Comparison of ENCODE assay signal across 14 cellular contexts in genomic region chr1:47031059-47031458, GRCh38. TPM values are rescaled to one million over a fixed set of nuclear protein-coding genes. Genes with fewer than 3 reads are reported as not detected.
DNase-seq lines count a peak whose midpoint lies in the region; ATAC-seq, FAIRE-seq and TF ChIP-seq lines count a peak whose summit lies in the region.
"Had no signal": no experiment of that assay in that cellular context is flagged by ENCODE, and none has a peak within 500 bp of the region (broad histone marks: within the 10 kb centered on the region; RNA-seq: fewer than 3 reads in every experiment).

No MANE protein-coding gene starts in this region.

- 4 to 30% (median 7%) methylated on average over 3 of the region's 3 CpGs for WGBS in small intestine, 3 donors

- H3K27ac Mint-ChIP-seq in activated naive CD4-positive, alpha-beta T cell treated with anti-CD3 and anti-CD28 coated beads for 36 hours = no peak overlapping the region
- H3K27ac Mint-ChIP-seq: GM23338; memory B cell; stimulated activated effector memory CD8-positive, alpha-beta T cell treated with anti-CD3 and anti-CD28 coated beads, Interleukin-12 subunit alpha, Interleukin-12 subunit beta, amount 100 ng/mL, for 72 hours had no signal

- CTCF ChIA-PET in activated naive CD4-positive, alpha-beta T cell treated with anti-CD3 and anti-CD28 coated beads for 36 hours (lab: Charles Lee) = no interaction called here

- H3K27ac ChIP-seq in left ventricle myocardium inferior (replicated peaks) = peak overlapping the region; percentile 74
- H3K27ac ChIP-seq in small intestine (ENCODE audit: low read depth in 1 of 2, low read length in 1 of 2) = no peak overlapping the region

- TF ChIP-seq CTCF in astrocyte of the spinal cord (IDR thresholded peaks at IDR 0.05; ENCODE audit: low read depth, low read length) (no peak), left ventricle myocardium inferior (IDR thresholded peaks at IDR 0.05; ENCODE audit: borderline replicate concordance) (no peak)

- H3K36me3 Mint-ChIP-seq in activated naive CD4-positive, alpha-beta T cell treated with anti-CD3 and anti-CD28 coated beads for 36 hours (ENCODE audit: low read depth) = no peaks in the 10 kb centered on the region
- H3K36me3 Mint-ChIP-seq: memory B cell; stimulated activated effector memory CD8-positive, alpha-beta T cell treated with anti-CD3 and anti-CD28 coated beads, Interleukin-12 subunit alpha, Interleukin-12 subunit beta, amount 100 ng/mL, for 72 hours had no signal

- no peaks in the 10 kb centered on the region for H3K36me3 ChIP-seq in left ventricle myocardium inferior
- H3K36me3 ChIP-seq in small intestine (ENCODE audit: control insufficient read depth in 2 of 2, insufficient read depth in 2 of 2, low read length in 2 of 2) = no peaks in the 10 kb centered on the region

- in situ Hi-C loops in astrocyte of the spinal cord (cut with HindIII; ENCODE audit: low sequenced_read_pairs) = no loop called here

- no peak overlapping the region for H3K4me3 ChIP-seq in astrocyte of the spinal cord (ENCODE audit: low read depth, low read length)
- H3K4me3 ChIP-seq in left ventricle myocardium inferior = no peak overlapping the region
- H3K4me3 ChIP-seq in small intestine (ENCODE audit: low read depth in 1 of 2, low read length in 2 of 2) = no peak overlapping the region
- H3K4me3 ChIP-seq: GM23338 had no signal

- peaks cover 21% of the 10 kb centered on the region for H3K27me3 Mint-ChIP-seq in activated naive CD4-positive, alpha-beta T cell treated with anti-CD3 and anti-CD28 coated beads for 36 hours (ENCODE audit: low read depth)

- peaks cover 7% of the 10 kb centered on the region for H3K27me3 ChIP-seq in left ventricle myocardium inferior (ENCODE audit: low read depth)
- no peaks in the 10 kb centered on the region for H3K27me3 ChIP-seq in small intestine (ENCODE audit: control insufficient read depth in 2 of 2, insufficient read depth in 2 of 2, low read length in 2 of 2)

- H3K4me1 ChIP-seq in left ventricle myocardium inferior (peaks cover 36% of the 10 kb centered on the region), small intestine (ENCODE audit: control insufficient read depth in 2 of 2, insufficient read depth in 1 of 2, low read depth in 1 of 2, low read length in 1 of 2) (no peaks in the 10 kb centered on the region)

- no peak for FAIRE-seq in small intestine (lab: Jason Lieb, UNC)

- no peak overlapping the region for H3K4me3 Mint-ChIP-seq in activated naive CD4-positive, alpha-beta T cell treated with anti-CD3 and anti-CD28 coated beads for 36 hours
- H3K4me3 Mint-ChIP-seq: GM23338; memory B cell; stimulated activated effector memory CD8-positive, alpha-beta T cell treated with anti-CD3 and anti-CD28 coated beads, Interleukin-12 subunit alpha, Interleukin-12 subunit beta, amount 100 ng/mL, for 72 hours had no signal

- no peaks in the 10 kb centered on the region for H3K4me1 Mint-ChIP-seq in activated naive CD4-positive, alpha-beta T cell treated with anti-CD3 and anti-CD28 coated beads for 36 hours (ENCODE audit: low read depth)
- H3K4me1 Mint-ChIP-seq: memory B cell; stimulated activated effector memory CD8-positive, alpha-beta T cell treated with anti-CD3 and anti-CD28 coated beads, Interleukin-12 subunit alpha, Interleukin-12 subunit beta, amount 100 ng/mL, for 72 hours had no signal

- DNase-seq in HT1080 (ENCODE audit: low read depth) = peak; percentile 62
- peak; percentile 82 for DNase-seq in astrocyte of the spinal cord (ENCODE audit: low read depth, low spot score)
- DNase-seq in left ventricle myocardium inferior = no peak
- peak; percentile 28 for DNase-seq in small intestine
- no peak for DNase-seq in activated naive CD4-positive, alpha-beta T cell treated with anti-CD3 and anti-CD28 coated beads, Interleukin-2, amount 50 U/mL, for 16 hours
- DNase-seq in activated naive CD4-positive, alpha-beta T cell treated with anti-CD3 and anti-CD28 coated beads for 36 hours = no peak
- DNase-seq: activated T-cell treated with anti-CD3 and anti-CD28 coated beads, Interleukin-2, amount 50 U/mL, for 48 hours; DMS 273 treated with DMSO at 0.1 percent for 48 hours; stimulated activated CD4-positive, alpha-beta T cell treated with anti-CD3 and anti-CD28 coated beads, Interleukin-12 subunit alpha, Interleukin-12 subunit beta, amount 100 ng/mL, for 4 hours had no signal

- no peaks in the 10 kb centered on the region for H3K9me3 Mint-ChIP-seq in activated naive CD4-positive, alpha-beta T cell treated with anti-CD3 and anti-CD28 coated beads for 36 hours
- H3K9me3 Mint-ChIP-seq: GM23338; memory B cell; stimulated activated effector memory CD8-positive, alpha-beta T cell treated with anti-CD3 and anti-CD28 coated beads, Interleukin-12 subunit alpha, Interleukin-12 subunit beta, amount 100 ng/mL, for 72 hours had no signal

- H3K9me3 ChIP-seq in left ventricle myocardium inferior (replicated peaks) = no peaks in the 10 kb centered on the region
- no peaks in the 10 kb centered on the region for H3K9me3 ChIP-seq in small intestine (ENCODE audit: control insufficient read depth, low read depth)

- intact Hi-C loops in left ventricle myocardium inferior (cut with micrococcal nuclease) = no loop called here
- intact Hi-C loops in activated naive CD4-positive, alpha-beta T cell treated with anti-CD3 and anti-CD28 coated beads for 36 hours (cut with micrococcal nuclease) = no loop called here

- ATAC-seq in GM21619 (IDR thresholded peaks at IDR 0.05; ENCODE audit: unreplicated experiment) (no peak), GM19351 (IDR thresholded peaks at IDR 0.05; ENCODE audit: unreplicated experiment) (no peak)
- ATAC-seq: GM23338; stimulated activated effector memory CD8-positive, alpha-beta T cell treated with anti-CD3 and anti-CD28 coated beads, Interleukin-12 subunit alpha, Interleukin-12 subunit beta, amount 100 ng/mL, for 72 hours had no signal

RNA-seq across cellular contexts. Expression of gene CYP4X1, which starts 7.6 kb away (rescaled TPM):
- 0.03 TPM in 2 replicates for total RNA-seq in HT1080 (2014; rRNA removed; shearing (Covaris generic))
- polyA plus RNA-seq in HT1080 (2015; cell fraction: cytosol; rRNA removed) = not detected in 2 replicates
- polyA plus RNA-seq in HT1080 (2015; cell fraction: nucleus; rRNA removed) = not detected in 2 replicates
- 2.1 TPM for total RNA-seq in left ventricle myocardium inferior
- polyA plus RNA-seq in small intestine = 1 to 10 TPM in 1 of 3 donors, under 1 TPM in 1, not detected in 1; 0.67 to 5.5 TPM
- total RNA-seq in activated naive CD4-positive, alpha-beta T cell treated with anti-CD3 and anti-CD28 coated beads for 36 hours = not detected

RNA-seq across cellular contexts. Expression of gene CYP4Z1, which starts 36.0 kb away (rescaled TPM):
- not detected in 2 replicates for total RNA-seq in HT1080 (2014; rRNA removed; shearing (Covaris generic))
- not detected in 2 replicates for polyA plus RNA-seq in HT1080 (2015; cell fraction: cytosol; rRNA removed)
- polyA plus RNA-seq in HT1080 (2015; cell fraction: nucleus; rRNA removed) = not detected in 2 replicates
- total RNA-seq in left ventricle myocardium inferior = 0.71 TPM
- polyA plus RNA-seq in small intestine = under 1 TPM in 1 of 3 donors, not detected in 2; 0.06 TPM
- not detected for total RNA-seq in activated naive CD4-positive, alpha-beta T cell treated with anti-CD3 and anti-CD28 coated beads for 36 hours
- total RNA-seq: GM23338 had no signal
- polyA plus RNA-seq: GM23338 had no signal

Comparison
In these comparisons a context has a peak if more than half of its experiments do, and no peak if none do; other contexts are left out.
1. DNase-seq: peak in HT1080 (single experiment), astrocyte of the spinal cord (single experiment) and small intestine (single experiment); none in left ventricle myocardium inferior (single experiment), activated naive CD4-positive, alpha-beta T cell treated with anti-CD3 and anti-CD28 coated beads, Interleukin-2, amount 50 U/mL, for 16 hours (single experiment) and activated naive CD4-positive, alpha-beta T cell treated with anti-CD3 and anti-CD28 coated beads for 36 hours (single experiment).